In genomic region chr3:65507446-65507845, GRCh38 we compare ENCODE assay signal across 25 cellular contexts.
"Had no signal": no experiment of that assay in that cellular context is flagged by ENCODE, and none has a peak within 500 bp of the region (broad histone marks: within the 10 kb centered on the region; RNA-seq: fewer than 3 reads in every experiment).

No MANE protein-coding gene starts in this region.

- H3K4me1 ChIP-seq: esophagus muscularis mucosa, foreskin keratinocyte, gastroesophageal sphincter, lower lobe of right lung had no signal

- FAIRE-seq: colon, endothelial cell of umbilical vein, frontal cortex, kidney had no signal

- H3K4me2 ChIP-seq: hepatocyte had no signal

- H3K27ac ChIP-seq: coronary artery, dorsolateral prefrontal cortex, esophagus muscularis mucosa, foreskin keratinocyte, gastroesophageal sphincter, hepatocyte, lower lobe of right lung had no signal

- DNase-seq: dermis blood vessel endothelial cell; dorsolateral prefrontal cortex; effector CD4-positive, alpha-beta T cell; effector memory CD4-positive, alpha-beta T cell; foreskin keratinocyte; heart left ventricle; hypothalamus; immature natural killer cell; islet precursor cell; kidney; kidney glomerular epithelial cell; left colon; left ventricle myocardium inferior; lower lobe of right lung; mesenchymal stem cell; mucosa of descending colon; naive thymus-derived CD4-positive, alpha-beta T cell had no signal

- H3K9me3 ChIP-seq: esophagus muscularis mucosa, gastroesophageal sphincter, left ventricle myocardium inferior, lower lobe of right lung, mucosa of descending colon had no signal

- ATAC-seq: foreskin keratinocyte; gastroesophageal sphincter; heart left ventricle; left colon; left lobe of liver; lower lobe of right lung; mucosa of descending colon; naive thymus-derived CD4-positive, alpha-beta T cell had no signal

- H3K4me3 ChIP-seq: coronary artery, dorsolateral prefrontal cortex, esophagus muscularis mucosa, gastroesophageal sphincter, heart left ventricle, hepatocyte, left ventricle myocardium inferior, lower lobe of right lung, mucosa of descending colon had no signal
